21 cellular contexts compared by ENCODE assay signal in genomic region chr13:84263354-84264069, GRCh38.
"Had no signal": no experiment of that assay in that cellular context is flagged by ENCODE, and none has a peak within 500 bp of the region (broad histone marks: within the 10 kb centered on the region; RNA-seq: fewer than 3 reads in every experiment).

No MANE protein-coding gene starts in this region.

- H3K4me1 Mint-ChIP-seq: activated B cell treated with CpG ODN at 0.5 μM for 24 hours; neural crest cell; stimulated activated naive CD8-positive, alpha-beta T cell treated with anti-CD3 and anti-CD28 coated beads, Interleukin-15, amount 100 ng/mL, for 72 hours had no signal

- H3K9ac ChIP-seq: parathyroid adenoma had no signal

- H3K4me3 ChIP-seq: colonic mucosa, esophagus squamous epithelium, lower lobe of right lung, sigmoid colon, spleen had no signal

- ATAC-seq: activated CD8-positive, alpha-beta T cell treated with anti-CD3 and anti-CD28 coated beads for 36 hours; activated T-cell treated with anti-CD3 and anti-CD28 coated beads, Interleukin-2, amount 50 U/mL, for 72 hours; left cardiac atrium; lower lobe of right lung; stimulated activated naive CD8-positive, alpha-beta T cell treated with anti-CD3 and anti-CD28 coated beads, Interleukin-15, amount 100 ng/mL, for 72 hours had no signal

- H3K27ac ChIP-seq: colonic mucosa, esophagus squamous epithelium, lower lobe of right lung, parathyroid adenoma, sigmoid colon, spleen had no signal

- H3K9me3 Mint-ChIP-seq: activated CD8-positive, alpha-beta T cell treated with anti-CD3 and anti-CD28 coated beads for 36 hours; activated T-cell treated with anti-CD3 and anti-CD28 coated beads, Interleukin-2, amount 50 U/mL, for 72 hours; neural crest cell; stimulated activated naive CD8-positive, alpha-beta T cell treated with anti-CD3 and anti-CD28 coated beads, Interleukin-15, amount 100 ng/mL, for 72 hours had no signal

- H2AFZ ChIP-seq: parathyroid adenoma had no signal

- H3K4me3 Mint-ChIP-seq: activated B cell treated with CpG ODN at 0.5 μM for 24 hours; activated CD8-positive, alpha-beta T cell treated with anti-CD3 and anti-CD28 coated beads for 36 hours; activated naive CD8-positive, alpha-beta T cell; activated T-cell treated with anti-CD3 and anti-CD28 coated beads, Interleukin-2, amount 50 U/mL, for 72 hours; neural crest cell; stimulated activated naive CD8-positive, alpha-beta T cell treated with anti-CD3 and anti-CD28 coated beads, Interleukin-15, amount 100 ng/mL, for 72 hours had no signal

- DNase-seq: activated B cell treated with CpG ODN at 0.5 μM for 24 hours; activated CD4-positive, alpha-beta T cell treated with anti-CD3 and anti-CD28 coated beads for 48 hours; activated CD8-positive, alpha-beta T cell treated with anti-CD3 and anti-CD28 coated beads for 36 hours; activated gamma-delta T cell; activated T-cell treated with anti-CD3 and anti-CD28 coated beads, Interleukin-2, amount 50 U/mL, for 72 hours; amniotic stem cell; caudate nucleus; colonic mucosa; esophagus squamous epithelium; foreskin fibroblast; glutamatergic neuron; left cardiac atrium; lower lobe of right lung; midbrain; sigmoid colon; spleen; stimulated activated CD4-positive, alpha-beta T cell treated with anti-CD3 and anti-CD28 coated beads, Interleukin-1b, Interleukin-23, amount 100 ng/mL, for 48 hours; stimulated activated naive CD8-positive, alpha-beta T cell treated with anti-CD3 and anti-CD28 coated beads, Interleukin-15, amount 100 ng/mL, for 72 hours had no signal

- H3K4me1 ChIP-seq: colonic mucosa, esophagus squamous epithelium, lower lobe of right lung, parathyroid adenoma, sigmoid colon, spleen had no signal

- H3K36me3 Mint-ChIP-seq: activated naive CD8-positive, alpha-beta T cell had no signal

- H3K79me2 ChIP-seq: parathyroid adenoma had no signal

- H3K27ac Mint-ChIP-seq: activated B cell treated with CpG ODN at 0.5 μM for 24 hours; activated CD8-positive, alpha-beta T cell treated with anti-CD3 and anti-CD28 coated beads for 36 hours; activated naive CD8-positive, alpha-beta T cell; activated T-cell treated with anti-CD3 and anti-CD28 coated beads, Interleukin-2, amount 50 U/mL, for 72 hours; stimulated activated naive CD8-positive, alpha-beta T cell treated with anti-CD3 and anti-CD28 coated beads, Interleukin-15, amount 100 ng/mL, for 72 hours had no signal

- H3K27me3 ChIP-seq: colonic mucosa, esophagus squamous epithelium, sigmoid colon, spleen had no signal

- H3K9me3 ChIP-seq: colonic mucosa, esophagus squamous epithelium, lower lobe of right lung, spleen had no signal

- H3K36me3 ChIP-seq: colonic mucosa, esophagus squamous epithelium, lower lobe of right lung, sigmoid colon, spleen had no signal

- H3K27me3 Mint-ChIP-seq: activated B cell treated with CpG ODN at 0.5 μM for 24 hours; activated CD8-positive, alpha-beta T cell treated with anti-CD3 and anti-CD28 coated beads for 36 hours; activated naive CD8-positive, alpha-beta T cell; stimulated activated naive CD8-positive, alpha-beta T cell treated with anti-CD3 and anti-CD28 coated beads, Interleukin-15, amount 100 ng/mL, for 72 hours had no signal
